Comparison of ENCODE assay signal across 19 cellular contexts in the genomic region with DNA sequence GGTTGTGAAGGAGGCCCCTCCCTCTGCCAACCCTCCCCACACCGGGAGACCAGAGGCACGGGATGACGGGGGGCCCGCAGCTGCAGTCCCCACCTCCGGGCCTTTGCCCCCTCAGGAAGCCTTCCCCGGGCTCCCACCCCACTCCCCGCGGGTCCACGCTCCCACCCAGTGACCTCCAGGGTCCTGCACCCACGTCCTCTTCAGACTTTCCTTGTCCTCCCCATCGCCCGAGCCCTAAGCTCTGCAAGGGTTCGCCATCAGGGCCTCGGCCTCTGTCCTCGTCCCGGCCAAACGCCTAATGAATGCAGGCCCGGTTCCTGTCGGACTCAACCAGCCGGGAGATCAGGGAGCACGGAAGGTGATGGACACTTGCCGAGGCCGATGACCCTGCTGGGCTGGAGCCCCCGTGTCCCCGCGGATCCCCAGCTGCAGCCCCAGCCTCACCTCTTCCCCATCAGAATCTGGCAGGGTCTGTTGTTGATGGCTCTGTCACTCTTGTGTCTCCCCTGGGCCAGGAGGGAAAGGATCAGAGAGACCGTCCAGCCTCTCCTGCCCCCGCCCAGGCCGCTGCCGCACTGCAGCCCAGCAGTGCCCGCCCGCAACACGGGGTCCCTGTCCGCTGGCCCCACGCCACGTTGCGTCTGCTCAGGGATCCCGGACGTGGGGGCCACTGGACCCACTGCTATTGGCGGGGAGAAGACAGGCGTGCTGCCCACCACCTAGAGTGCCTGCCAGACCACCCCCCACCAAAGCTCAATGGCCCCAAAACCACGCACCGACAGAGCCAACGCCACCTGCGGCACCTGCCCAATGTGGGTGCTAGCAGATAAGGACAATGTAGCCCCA. TPM values are rescaled to one million over a fixed set of nuclear protein-coding genes. Genes with fewer than 3 reads are reported as not detected.
DNase-seq lines count a peak whose midpoint lies in the region; ATAC-seq and TF ChIP-seq lines count a peak whose summit lies in the region.
"Had no signal": no experiment of that assay in that cellular context is flagged by ENCODE, and none has a peak within 500 bp of the region (broad histone marks: within the 10 kb centered on the region; RNA-seq: fewer than 3 reads in every experiment).

No MANE protein-coding gene starts in this region.

- DNase-seq in glutamatergic neuron (peak; percentile 18), nephron progenitor cell (no peak), midbrain (lab: John Stamatoyannopoulos, UW) (no peak), dedifferentiated amniotic fluid mesenchymal stem cell (ENCODE audit: extremely low spot score) (no peak)
- DNase-seq: Caco-2; CD4-positive, CD25-positive, alpha-beta regulatory T cell; CD8-positive, alpha-beta T cell; DMS153; DND-41; GOT3; H7; HCEC 1CT had no signal

- TF ChIP-seq CTCF in HEK293 (tag by site-specific recombination; IDR thresholded peaks at IDR 0.05) (no peak), glutamatergic neuron (IDR thresholded peaks at IDR 0.05; ENCODE audit: partially characterized antibody, unreplicated experiment) (no peak), nephron progenitor cell (IDR thresholded peaks at IDR 0.05) (no peak)

- no peaks in the 10 kb centered on the region for H3K36me3 ChIP-seq in HEK293 (ENCODE audit: control insufficient read depth in 2 of 2, insufficient read depth in 1 of 2, low read length in 2 of 2)

- no peaks in the 10 kb centered on the region for H3K4me1 ChIP-seq in HEK293 (ENCODE audit: control insufficient read depth, insufficient read depth, low read length)
- H3K4me1 ChIP-seq: Caco-2 had no signal

- no peaks in the 10 kb centered on the region for H3K36me3 Mint-ChIP-seq in glutamatergic neuron (ENCODE audit: unreplicated experiment)
- H3K36me3 Mint-ChIP-seq in nephron progenitor cell (ENCODE audit: low read depth), result no peaks in the 10 kb centered on the region
- no peaks in the 10 kb centered on the region for H3K36me3 Mint-ChIP-seq in stimulated activated memory B cell treated with anti-CD40 and anti-IgM and Interleukin-4, amounts not matched to agents 10 μg/mL and 1 μg/mL and 100 μg/mL, for 72 hours
- H3K36me3 Mint-ChIP-seq: CD4-positive, CD25-positive, alpha-beta regulatory T cell; CD8-positive, alpha-beta T cell had no signal

- peaks cover 4% of the 10 kb centered on the region for H3K27me3 Mint-ChIP-seq in glutamatergic neuron (ENCODE audit: unreplicated experiment)
- peaks cover 24% of the 10 kb centered on the region for H3K27me3 Mint-ChIP-seq in nephron progenitor cell (ENCODE audit: low read depth, poor library complexity)
- H3K27me3 Mint-ChIP-seq in stimulated activated memory B cell treated with anti-CD40 and anti-IgM and Interleukin-4, amounts not matched to agents 10 μg/mL and 1 μg/mL and 100 μg/mL, for 72 hours, result no peaks in the 10 kb centered on the region
- H3K27me3 Mint-ChIP-seq: B cell; CD4-positive, CD25-positive, alpha-beta regulatory T cell had no signal

- ATAC-seq in stimulated activated memory B cell treated with anti-CD40 and anti-IgM and Interleukin-4, amounts not matched to agents 10 μg/mL and 1 μg/mL and 100 μg/mL, for 72 hours, result peak; percentile 43
- no peak for ATAC-seq in GM19395 (IDR thresholded peaks at IDR 0.05; ENCODE audit: unreplicated experiment)
- ATAC-seq: CD8-positive, alpha-beta T cell had no signal

- H3K4me1 Mint-ChIP-seq in glutamatergic neuron (ENCODE audit: low read depth, unreplicated experiment) (no peaks in the 10 kb centered on the region), nephron progenitor cell (peaks cover 12% of the 10 kb centered on the region)
- peaks cover 5% of the 10 kb centered on the region for H3K4me1 Mint-ChIP-seq in stimulated activated memory B cell treated with anti-CD40 and anti-IgM and Interleukin-4, amounts not matched to agents 10 μg/mL and 1 μg/mL and 100 μg/mL, for 72 hours

- POLR2A ChIA-PET in HEK293 (lab: Yijun Ruan, JAX), result interaction anchor here (0.5 kb wide), 1 partner anchor 396 kb away, joined by 3 read pairs; no protein-coding TSS in a partner anchor

- H3K9me3 Mint-ChIP-seq in glutamatergic neuron (ENCODE audit: unreplicated experiment) (peaks cover 3% of the 10 kb centered on the region), nephron progenitor cell (no peaks in the 10 kb centered on the region)
- H3K9me3 Mint-ChIP-seq in stimulated activated memory B cell treated with anti-CD40 and anti-IgM and Interleukin-4, amounts not matched to agents 10 μg/mL and 1 μg/mL and 100 μg/mL, for 72 hours, result no peaks in the 10 kb centered on the region
- H3K9me3 Mint-ChIP-seq: CD4-positive, CD25-positive, alpha-beta regulatory T cell; CD8-positive, alpha-beta T cell had no signal

- CTCF ChIA-PET in HEK293 (lab: Yijun Ruan, JAX), result interaction anchor here (0.6 to 1.2 kb wide), 4 partner anchors 18 to 50 kb away, joined by 3 to 4 read pairs (median 3); no protein-coding TSS in a partner anchor

- no peaks in the 10 kb centered on the region for H3K9me3 ChIP-seq in HEK293 (ENCODE audit: control insufficient read depth, insufficient read depth, low read depth, low read length)
- H3K9me3 ChIP-seq: BLaER1, Caco-2 had no signal

- no peak overlapping the region for H3K4me3 ChIP-seq in HEK293 (ENCODE audit: low read depth, low read length)
- H3K4me3 ChIP-seq: BLaER1 had no signal

- H3K4me3 Mint-ChIP-seq in glutamatergic neuron (ENCODE audit: unreplicated experiment), result no peak overlapping the region
- no peak overlapping the region for H3K4me3 Mint-ChIP-seq in nephron progenitor cell
- no peak overlapping the region for H3K4me3 Mint-ChIP-seq in stimulated activated memory B cell treated with anti-CD40 and anti-IgM and Interleukin-4, amounts not matched to agents 10 μg/mL and 1 μg/mL and 100 μg/mL, for 72 hours
- H3K4me3 Mint-ChIP-seq: B cell; CD8-positive, alpha-beta T cell had no signal

- no peak overlapping the region for H3K27ac ChIP-seq in HEK293 (ENCODE audit: extremely low read depth, low read depth, low read length)
- H3K27ac ChIP-seq: 22Rv1, BLaER1, C4-2B had no signal

- H3K27ac Mint-ChIP-seq in glutamatergic neuron (ENCODE audit: unreplicated experiment) (no peak overlapping the region), nephron progenitor cell (peak overlapping the region; percentile 83)
- no peak overlapping the region for H3K27ac Mint-ChIP-seq in stimulated activated memory B cell treated with anti-CD40 and anti-IgM and Interleukin-4, amounts not matched to agents 10 μg/mL and 1 μg/mL and 100 μg/mL, for 72 hours
- H3K27ac Mint-ChIP-seq: B cell; CD4-positive, CD25-positive, alpha-beta regulatory T cell; CD8-positive, alpha-beta T cell had no signal

TF ChIP-seq in HEK293, 187 proteins besides CTCF, POLR2A, EP300 and RAD21:
- TF ChIP-seq ZNF133 (tag by site-specific recombination; IDR thresholded peaks at IDR 0.05) (no peak), ZNF202 (tag by site-specific recombination; IDR thresholded peaks at IDR 0.05; ENCODE audit: borderline replicate concordance) (no peak), ZBTB48 (tag by site-specific recombination; IDR thresholded peaks at IDR 0.05) (peak; percentile 50), KLF7 (tag by site-specific recombination; IDR thresholded peaks at IDR 0.05; ENCODE audit: borderline replicate concordance) (no peak), IKZF3 (tag by site-specific recombination; IDR thresholded peaks at IDR 0.05) (no peak), ZNF426 (tag by site-specific recombination; IDR thresholded peaks at IDR 0.05) (no peak)
- TF ChIP-seq, protein P1, sequence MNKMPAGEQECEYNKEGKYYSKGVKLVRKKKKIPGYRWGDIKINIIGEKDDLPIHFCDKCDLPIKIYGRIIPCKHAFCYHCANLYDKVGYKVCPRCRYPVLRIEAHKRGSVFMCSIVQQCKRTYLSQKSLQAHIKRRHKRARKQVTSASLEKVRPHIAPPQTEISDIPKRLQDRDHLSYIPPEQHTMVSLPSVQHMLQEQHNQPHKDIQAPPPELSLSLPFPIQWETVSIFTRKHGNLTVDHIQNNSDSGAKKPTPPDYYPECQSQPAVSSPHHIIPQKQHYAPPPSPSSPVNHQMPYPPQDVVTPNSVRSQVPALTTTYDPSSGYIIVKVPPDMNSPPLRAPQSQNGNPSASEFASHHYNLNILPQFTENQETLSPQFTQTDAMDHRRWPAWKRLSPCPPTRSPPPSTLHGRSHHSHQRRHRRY (tag by site-specific recombination; IDR thresholded peaks at IDR 0.05), result no peak
- TF ChIP-seq, protein P2, sequence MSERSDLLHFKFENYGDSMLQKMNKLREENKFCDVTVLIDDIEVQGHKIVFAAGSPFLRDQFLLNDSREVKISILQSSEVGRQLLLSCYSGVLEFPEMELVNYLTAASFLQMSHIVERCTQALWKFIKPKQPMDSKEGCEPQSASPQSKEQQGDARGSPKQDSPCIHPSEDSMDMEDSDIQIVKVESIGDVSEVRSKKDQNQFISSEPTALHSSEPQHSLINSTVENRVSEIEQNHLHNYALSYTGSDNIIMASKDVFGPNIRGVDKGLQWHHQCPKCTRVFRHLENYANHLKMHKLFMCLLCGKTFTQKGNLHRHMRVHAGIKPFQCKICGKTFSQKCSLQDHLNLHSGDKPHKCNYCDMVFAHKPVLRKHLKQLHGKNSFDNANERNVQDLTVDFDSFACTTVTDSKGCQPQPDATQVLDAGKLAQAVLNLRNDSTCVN (tag by site-specific recombination; optimal IDR thresholded peaks at IDR 0.05), result no peak

RNA-seq across cellular contexts. Expression of a gene that starts 5.7 kb away (rescaled TPM):
- total RNA-seq in glutamatergic neuron (ENCODE audit: unreplicated experiment), result 2.5 TPM

RNA-seq across cellular contexts. Expression of a gene that starts 41.9 kb away (rescaled TPM):
- 65.7 TPM for total RNA-seq in glutamatergic neuron (ENCODE audit: unreplicated experiment)

RNA-seq across cellular contexts. Expression of a gene that starts 53.1 kb away (rescaled TPM):
- total RNA-seq in glutamatergic neuron (ENCODE audit: unreplicated experiment), result 15.4 TPM
- total RNA-seq: B cell; Caco-2; CD4-positive, CD25-positive, alpha-beta regulatory T cell; CD8-positive, alpha-beta T cell; H7 had no signal

RNA-seq across cellular contexts. Expression of a gene that starts 57.0 kb away (rescaled TPM):
- 30.6 TPM for total RNA-seq in glutamatergic neuron (ENCODE audit: unreplicated experiment)
